Comparison of ENCODE assay signal across 11 cellular contexts in the genomic region with DNA sequence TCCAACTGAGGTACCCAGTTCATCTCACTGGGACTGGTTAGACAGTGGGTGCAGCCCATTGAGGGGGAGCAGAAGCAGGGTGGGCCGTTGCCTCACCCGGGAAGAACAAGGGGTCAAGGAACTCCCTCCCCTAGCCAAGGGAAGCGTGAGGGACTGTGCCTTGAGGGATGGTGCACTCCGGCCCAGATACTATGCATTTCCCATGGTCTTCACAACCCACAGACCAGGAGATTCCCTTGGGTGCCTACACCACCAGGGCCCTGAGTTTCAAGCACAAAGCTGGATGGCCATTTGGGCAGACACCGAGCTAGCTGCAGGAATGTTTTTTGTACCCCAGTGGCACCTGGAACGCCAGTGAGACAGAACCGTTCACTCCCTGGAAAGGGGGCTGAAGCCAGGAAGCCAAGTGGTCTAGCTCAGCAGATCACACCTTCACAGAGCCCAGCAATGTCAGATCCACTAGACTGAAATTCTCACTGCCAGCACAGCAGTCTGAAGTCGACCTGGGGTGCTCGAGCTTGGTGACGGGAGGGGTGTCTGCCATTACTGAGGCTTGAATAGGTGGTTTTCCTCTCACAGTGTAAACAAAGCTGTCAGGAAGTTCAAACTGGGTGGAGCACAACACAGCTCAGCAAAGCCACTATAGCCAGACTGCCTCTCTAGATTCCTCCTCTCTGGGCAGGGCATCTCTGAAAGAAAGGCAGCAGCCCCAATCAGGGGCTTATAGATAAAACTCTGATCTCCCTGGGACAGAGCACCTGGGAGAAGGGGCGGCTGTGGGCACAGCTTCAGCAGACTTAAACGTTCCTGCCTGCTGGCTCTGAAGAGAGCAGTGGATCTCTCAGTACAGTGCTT. TPM values are rescaled to one million over a fixed set of nuclear protein-coding genes. Genes with fewer than 3 reads are reported as not detected.
A peak's percentile ranks its signal among the peaks of the same experiment; 100 is the strongest.
DNase-seq lines count a peak whose midpoint lies in the region; ATAC-seq, FAIRE-seq and TF ChIP-seq lines count a peak whose summit lies in the region.
"Not testable (repeated sequence)": the region's sequence is repeated elsewhere in the genome, so short reads cannot be mapped to it uniquely, and the experiment has no call there.
"Had no signal": no experiment of that assay in that cellular context is flagged by ENCODE, and none has a peak within 500 bp of the region (broad histone marks: within the 10 kb centered on the region; RNA-seq: fewer than 3 reads in every experiment).

No MANE protein-coding gene starts in this region.

- not testable (repeated sequence) for H4K91ac ChIP-seq in H1 (replicated peaks; ENCODE audit: insufficient read length, low read length)

- not testable (repeated sequence) for H3K79me2 ChIP-seq in DND-41 (ENCODE audit: insufficient read depth, low read length); H1 (ENCODE audit: control insufficient read depth in 1 of 2, insufficient read depth in 2 of 2, low read length in 2 of 2)

- 85% methylated on average over 10 of the region's 12 CpGs; no CpG with 5 or more reads in 1 of the 2 experiments for WGBS in H1 (ENCODE audit: extremely low coverage in 1 of 2, insufficient coverage in 1 of 2, insufficient read length in 1 of 2, insufficient replicate concordance in 2 of 2, low coverage in 1 of 2, low lambda C conversion rate in 2 of 2, missing lambda C conversion rate in 1 of 2), 2 experiments

- H2BK12ac ChIP-seq in H1 (ENCODE audit: low read depth, low read length) = not testable (repeated sequence)

- not testable (repeated sequence) for H3K23me2 ChIP-seq in H1 (ENCODE audit: low read depth, low read length)

- H2BK15ac ChIP-seq in H1 (ENCODE audit: low read length) = not testable (repeated sequence)

- H4K5ac ChIP-seq in H1 (ENCODE audit: insufficient read length, low read depth, low read length) = not testable (repeated sequence)

- not testable (repeated sequence) for H3K4me1 ChIP-seq in CD4-positive, CD25-positive, alpha-beta regulatory T cell (ENCODE audit: control insufficient read depth, insufficient read depth, low read length, poor library complexity, severe bottlenecking); H1 (replicated peaks in 1 of 4; ENCODE audit: control insufficient read depth in 3 of 4, insufficient read depth in 4 of 4, low read length in 3 of 4)
- peaks cover 22% of the 10 kb centered on the region for H3K4me1 ChIP-seq in DND-41 (ENCODE audit: insufficient read depth, low read length)

- peaks cover 0 to 11% (median 3%) of the 10 kb centered on the region in 7 donors for H3K9me3 Mint-ChIP-seq in CD4-positive, CD25-positive, alpha-beta regulatory T cell
- H3K9me3 Mint-ChIP-seq in activated T-cell treated with anti-CD3 and anti-CD28 coated beads, Interleukin-2, amount 50 U/mL, for 72 hours = peaks cover 3 to 11% of the 10 kb centered on the region in 2 donors
- H3K9me3 Mint-ChIP-seq in naive B cell = peaks cover 9 to 37% (median 27%) of the 10 kb centered on the region in 7 donors
- peaks cover 25% of the 10 kb centered on the region for H3K9me3 Mint-ChIP-seq in stimulated activated memory B cell treated with anti-CD40 and anti-IgM and Interleukin-4, amounts not matched to agents 10 μg/mL and 1 μg/mL and 100 μg/mL, for 72 hours

- not testable (repeated sequence) for H3K56ac ChIP-seq in H1 (replicated peaks; ENCODE audit: insufficient read length, low read depth, low read length)

- H2AFZ ChIP-seq in DND-41 (ENCODE audit: low read depth, low read length) = peak overlapping the region; percentile 47; the same call in 1 of the 2 replicates
- H2AFZ ChIP-seq in H1 (ENCODE audit: low read length) = peak overlapping the region; percentile 74; the same call in 1 of the 2 replicates

- not testable (repeated sequence) for H3K4ac ChIP-seq in H1 (replicated peaks; ENCODE audit: insufficient read length, low read depth, low read length)

- TF ChIP-seq CTCF in DND-41 (IDR thresholded peaks at IDR 0.05; ENCODE audit: borderline replicate concordance, extremely low read depth, low read length, poor library complexity, severe bottlenecking); H1 (IDR thresholded peaks at IDR 0.05; ENCODE audit: control extremely low read depth in 1 of 3, insufficient read depth in 1 of 3, low read depth in 1 of 3, low read length in 3 of 3): not testable (repeated sequence)

- H2BK5ac ChIP-seq in H1 (ENCODE audit: low read depth, low read length) = not testable (repeated sequence)

- not testable (repeated sequence) for H4K20me1 ChIP-seq in DND-41 (ENCODE audit: insufficient read depth, low read length); H1 (replicated peaks in 1 of 2; ENCODE audit: control insufficient read depth in 1 of 2, insufficient read depth in 2 of 2, low read length in 2 of 2)

- H4K8ac ChIP-seq in H1 (ENCODE audit: extremely low read depth, insufficient read depth, low read length) = not testable (repeated sequence)

- not testable (repeated sequence) for H3K9me3 ChIP-seq in CD4-positive, CD25-positive, alpha-beta regulatory T cell (ENCODE audit: control insufficient read depth in 2 of 2, low read length in 2 of 2); DND-41 (ENCODE audit: insufficient read depth, low read length, severe bottlenecking); T-helper 17 cell (ENCODE audit: control insufficient read depth, low read length, poor library complexity, severe bottlenecking); H1 (ENCODE audit: insufficient read depth in 2 of 2, low read depth in 1 of 2, low read length in 1 of 2)

- peak overlapping the region in 2 of 3 donors; percentile 38 to 43 for H3K27ac Mint-ChIP-seq in CD4-positive, CD25-positive, alpha-beta regulatory T cell
- H3K27ac Mint-ChIP-seq in T-helper 17 cell (peak overlapping the region; percentile 22), naive B cell (peak overlapping the region; percentile 57 to 97 (median 80))
- peak overlapping the region; percentile 56 for H3K27ac Mint-ChIP-seq in activated T-cell treated with anti-CD3 and anti-CD28 coated beads, Interleukin-2, amount 50 U/mL, for 72 hours
- H3K27ac Mint-ChIP-seq in stimulated activated memory B cell treated with anti-CD40 and anti-IgM and Interleukin-4, amounts not matched to agents 10 μg/mL and 1 μg/mL and 100 μg/mL, for 72 hours = peak overlapping the region; percentile 79

- H3K23ac ChIP-seq in H1 (ENCODE audit: insufficient read length) = not testable (repeated sequence)

- not testable (repeated sequence) for TF ChIP-seq RAD21 in H1 (IDR thresholded peaks at IDR 0.05 in 1 of 2, conservative IDR thresholded peaks at IDR 0.05 in 1 of 2; ENCODE audit: low read depth in 2 of 2, low read length in 2 of 2)

- not testable (repeated sequence) for H3K14ac ChIP-seq in H1 (ENCODE audit: insufficient read length)

- peak overlapping the region in 1 of 4 donors; percentile 43 for H3K4me3 Mint-ChIP-seq in CD4-positive, CD25-positive, alpha-beta regulatory T cell
- peak overlapping the region; percentile 41 for H3K4me3 Mint-ChIP-seq in T-helper 17 cell
- peak overlapping the region in 1 of 2 donors; percentile 37 for H3K4me3 Mint-ChIP-seq in activated T-cell treated with anti-CD3 and anti-CD28 coated beads, Interleukin-2, amount 50 U/mL, for 72 hours
- peak overlapping the region in 7 of 8 donors; percentile 55 to 85 (median 74) for H3K4me3 Mint-ChIP-seq in naive B cell
- H3K4me3 Mint-ChIP-seq in stimulated activated memory B cell treated with anti-CD40 and anti-IgM and Interleukin-4, amounts not matched to agents 10 μg/mL and 1 μg/mL and 100 μg/mL, for 72 hours = not testable (repeated sequence)

- H3K4me1 Mint-ChIP-seq in CD4-positive, CD25-positive, alpha-beta regulatory T cell; T-helper 17 cell: not testable (repeated sequence)
- peaks cover 11% of the 10 kb centered on the region for H3K4me1 Mint-ChIP-seq in activated T-cell treated with anti-CD3 and anti-CD28 coated beads, Interleukin-2, amount 50 U/mL, for 72 hours (ENCODE audit: low read depth)
- peaks cover 22 to 33% (median 30%) of the 10 kb centered on the region in 3 donors for H3K4me1 Mint-ChIP-seq in naive B cell
- H3K4me1 Mint-ChIP-seq in stimulated activated memory B cell treated with anti-CD40 and anti-IgM and Interleukin-4, amounts not matched to agents 10 μg/mL and 1 μg/mL and 100 μg/mL, for 72 hours = peaks cover 40% of the 10 kb centered on the region

- H3K36me3 ChIP-seq in CD4-positive, CD25-positive, alpha-beta regulatory T cell (ENCODE audit: control insufficient read depth, insufficient read depth, low read length); DND-41 (ENCODE audit: insufficient read depth, low read length); H1 (ENCODE audit: control insufficient read depth in 2 of 4, insufficient read depth in 4 of 4, low read length in 3 of 4): not testable (repeated sequence)

- CTCF ChIA-PET in H1 (lab: Charles Lee; ENCODE audit: partially characterized antibody) = interaction anchor here (0.7 to 2.8 kb wide), 7 partner anchors 12 to 299 kb away, joined by 3 to 18 read pairs (median 3); no protein-coding TSS in a partner anchor

- H2BK20ac ChIP-seq in H1 (ENCODE audit: low read length) = not testable (repeated sequence)

- not testable (repeated sequence) for H3K27me3 ChIP-seq in CD4-positive, CD25-positive, alpha-beta regulatory T cell (ENCODE audit: control insufficient read depth, insufficient read depth, low read length); DND-41 (ENCODE audit: insufficient read depth, low read length, poor library complexity); H1 (replicated peaks in 1 of 4; ENCODE audit: control insufficient read depth in 3 of 4, extremely low read depth in 1 of 4, insufficient read depth in 3 of 4, low read length in 3 of 4)

- not testable (repeated sequence) for H3K79me1 ChIP-seq in H1 (ENCODE audit: low read depth, low read length)

- TF ChIP-seq EP300 in H1 (IDR thresholded peaks at IDR 0.05; ENCODE audit: borderline replicate concordance in 1 of 2, low read depth in 2 of 2, low read length in 2 of 2) = not testable (repeated sequence)

- POLR2A ChIA-PET in H1 (lab: Charles Lee; ENCODE audit: partially characterized antibody) = interaction anchor here (1.0 kb wide), 1 partner anchor 14 kb away, joined by 3 read pairs; no protein-coding TSS in a partner anchor

- not testable (repeated sequence) for H3K27me3 Mint-ChIP-seq in CD4-positive, CD25-positive, alpha-beta regulatory T cell; T-helper 17 cell; activated T-cell treated with anti-CD3 and anti-CD28 coated beads, Interleukin-2, amount 50 U/mL, for 72 hours (ENCODE audit: low read depth); naive B cell; stimulated activated memory B cell treated with anti-CD40 and anti-IgM and Interleukin-4, amounts not matched to agents 10 μg/mL and 1 μg/mL and 100 μg/mL, for 72 hours

- ATAC-seq in CD4-positive, CD25-positive, alpha-beta regulatory T cell (ENCODE audit: low read depth in 2 of 2); activated T-cell treated with anti-CD3 and anti-CD28 coated beads, Interleukin-2, amount 50 U/mL, for 72 hours (replicated peaks in 1 of 2); stimulated activated memory B cell treated with anti-CD40 and anti-IgM and Interleukin-4, amounts not matched to agents 10 μg/mL and 1 μg/mL and 100 μg/mL, for 72 hours: not testable (repeated sequence)
- ATAC-seq in DND-41 (ENCODE audit: insufficient read depth, low read depth) = peak; percentile 66
- ATAC-seq in T-helper 17 cell = peak; percentile 60
- ATAC-seq in naive B cell (ENCODE audit: low read depth in 2 of 2) = peak; percentile 56 to 58

- not testable (repeated sequence) for H2BK120ac ChIP-seq in H1 (replicated peaks; ENCODE audit: low read depth, low read length)

- not testable (repeated sequence) for H3K9ac ChIP-seq in DND-41 (ENCODE audit: low read depth, low read length); H1 (replicated peaks in 1 of 4; ENCODE audit: extremely low read depth in 1 of 4, low read depth in 3 of 4, low read length in 3 of 4)

- not testable (repeated sequence) for TF ChIP-seq POLR2A in H1 (IDR thresholded peaks at IDR 0.05; ENCODE audit: control extremely low read depth in 1 of 2, low read depth in 2 of 2, low read length in 2 of 2)

- not testable (repeated sequence) for H3K27ac ChIP-seq in CD4-positive, CD25-positive, alpha-beta regulatory T cell (ENCODE audit: insufficient read depth, low read length, poor library complexity, severe bottlenecking); DND-41 (ENCODE audit: low read length); H1 (ENCODE audit: low read depth, low read length)

- DNase-seq in CD4-positive, CD25-positive, alpha-beta regulatory T cell = peak in 1 of 3 donors; percentile 57
- DNase-seq in DND-41 = peak; percentile 29
- DNase-seq in NCI-H2171 treated with DMSO at 0.1 percent for 48 hours (lab: John Stamatoyannopoulos, UW) = peak; percentile 11
- not testable (repeated sequence) for DNase-seq in T-helper 17 cell; activated T-cell treated with anti-CD3 and anti-CD28 coated beads, Interleukin-2, amount 50 U/mL, for 72 hours; H1 (ENCODE audit: low read depth in 1 of 2, low spot score in 2 of 2)
- peak; percentile 20 for DNase-seq in naive B cell

- not testable (repeated sequence) for H2AK5ac ChIP-seq in H1 (ENCODE audit: low read depth, low read length)

- not testable (repeated sequence) for H3K4me3 ChIP-seq in CD4-positive, CD25-positive, alpha-beta regulatory T cell (ENCODE audit: low read depth, low read length); DND-41 (ENCODE audit: low read depth in 1 of 2, low read length in 2 of 2); H1 (ENCODE audit: extremely low read depth in 1 of 4, insufficient read depth in 2 of 4, low read depth in 3 of 4, low read length in 4 of 4)

- not testable (repeated sequence) for FAIRE-seq in H1 (lab: Jason Lieb, UNC)

- H3K36me3 Mint-ChIP-seq in CD4-positive, CD25-positive, alpha-beta regulatory T cell; T-helper 17 cell (ENCODE audit: low read depth); activated T-cell treated with anti-CD3 and anti-CD28 coated beads, Interleukin-2, amount 50 U/mL, for 72 hours (ENCODE audit: insufficient read depth in 2 of 2): not testable (repeated sequence)
- H3K36me3 Mint-ChIP-seq in naive B cell = peaks cover 0 to 21% of the 10 kb centered on the region in 2 donors
- peaks cover 30% of the 10 kb centered on the region for H3K36me3 Mint-ChIP-seq in stimulated activated memory B cell treated with anti-CD40 and anti-IgM and Interleukin-4, amounts not matched to agents 10 μg/mL and 1 μg/mL and 100 μg/mL, for 72 hours

- H3K4me2 ChIP-seq in DND-41 (ENCODE audit: insufficient read depth, low read length); H1 (ENCODE audit: insufficient read depth in 1 of 2, low read depth in 2 of 2, low read length in 2 of 2): not testable (repeated sequence)

- not testable (repeated sequence) for H3K18ac ChIP-seq in H1 (ENCODE audit: extremely low read depth, low read length)

RNA-seq across cellular contexts. Expression of a gene that starts 9.9 kb away (rescaled TPM):
- not detected for total RNA-seq in CD4-positive, CD25-positive, alpha-beta regulatory T cell
- not detected for polyA plus RNA-seq in CD4-positive, CD25-positive, alpha-beta regulatory T cell
- total RNA-seq in T-helper 17 cell = under 1 TPM in 1 of 2 donors, not detected in 1; 0.08 TPM
- under 1 TPM; 0.09 to 0.17 TPM for total RNA-seq in activated T-cell treated with anti-CD3 and anti-CD28 coated beads, Interleukin-2, amount 50 U/mL, for 72 hours
- total RNA-seq in H1 (2021; fragmentation: NEBNext Ultra II Directional; extraction: Animal tissue kit (Norgen Biotek cat#: 25700)) = not detected in 2 replicates
- polyA plus RNA-seq in H1 (2011; rRNA removed) (not detected in 2 replicates), naive B cell (ENCODE audit: low read depth in 6 of 6) (not detected)
- polyA plus RNA-seq in H1 (2011; cell fraction: cytosol; rRNA removed) = not detected
- not detected for polyA plus RNA-seq in H1 (2011; cell fraction: nucleus; rRNA removed)
- not detected in 4 replicates for polyA plus RNA-seq in H1 (2012, experiment 1 of 2)
- not detected for polyA plus RNA-seq in H1 (2012, experiment 2 of 2)
- not detected for polyA plus RNA-seq in H1 (2013, experiment 1 of 2)
- not detected for polyA plus RNA-seq in H1 (2013, experiment 2 of 2)
- polyA minus RNA-seq in H1 (2011; rRNA and poly(A)+ RNA removed) = 0.19 TPM in 1 of 2 replicates, not detected in the other
- not detected for polyA minus RNA-seq in H1 (2011; cell fraction: cytosol; rRNA and poly(A)+ RNA removed)
- polyA minus RNA-seq in H1 (2011; cell fraction: nucleus; rRNA and poly(A)+ RNA removed) = not detected
- total RNA-seq: activated naive CD8-positive, alpha-beta T cell treated with anti-CD3 and anti-CD28 coated beads for 36 hours; PC-9 had no signal
- polyA plus RNA-seq: cardiac muscle cell had no signal

Comparison
In these comparisons a context has a peak if more than half of its experiments do, and no peak if none do; other contexts are left out.
1. H3K27ac Mint-ChIP-seq: peak in every context shown above with its lines; median percentile 80 in naive B cell; 79 in stimulated activated memory B cell treated with anti-CD40 and anti-IgM and Interleukin-4, amounts not matched to agents 10 μg/mL and 1 μg/mL and 100 μg/mL, for 72 hours; 56 in activated T-cell treated with anti-CD3 and anti-CD28 coated beads, Interleukin-2, amount 50 U/mL, for 72 hours; 40 in CD4-positive, CD25-positive, alpha-beta regulatory T cell; 22 in T-helper 17 cell.